In the genomic region with DNA sequence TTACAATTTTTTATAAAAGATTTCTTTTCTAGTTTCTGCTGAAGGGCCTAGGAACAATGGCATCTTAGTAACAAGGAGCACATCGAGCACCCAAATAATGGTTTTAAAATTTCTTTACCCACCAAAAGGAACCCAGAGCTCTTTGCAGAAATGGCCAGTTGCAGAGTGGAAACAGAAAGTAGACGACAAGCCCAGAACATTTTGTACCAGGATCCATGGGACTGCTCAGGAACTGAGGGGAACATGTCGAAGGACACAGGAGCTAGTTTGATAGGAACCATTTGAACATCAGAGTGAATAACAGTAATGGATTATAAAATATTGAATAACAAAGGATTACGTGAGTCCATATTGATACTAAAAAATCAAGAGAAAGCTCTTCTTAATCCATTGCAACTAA, we compare ENCODE assay signal across 34 cellular contexts.
"Had no signal": no experiment of that assay in that cellular context is flagged by ENCODE, and none has a peak within 500 bp of the region (broad histone marks: within the 10 kb centered on the region; RNA-seq: fewer than 3 reads in every experiment).

No MANE protein-coding gene starts in this region.

- FAIRE-seq: frontal cortex had no signal

- DNase-seq: activated CD4-positive, alpha-beta memory T cell treated with anti-CD3 and anti-CD28 coated beads, Interleukin-2, amount 10 ng/mL, durations not matched to agents 7 days and 5 days; activated CD4-positive, alpha-beta T cell treated with anti-CD3 and anti-CD28 coated beads for 1 hour; activated CD4-positive, alpha-beta T cell treated with anti-CD3 and anti-CD28 coated beads for 4 hours; activated CD4-positive, alpha-beta T cell treated with anti-CD3 and anti-CD28 coated beads, Interleukin-2, amount 10 ng/mL, durations not matched to agents 7 days and 5 days; activated CD4-positive, alpha-beta T cell treated with anti-CD3 and anti-CD28 coated beads, Interleukin-2, amount 50 U/mL, for 4 hours; activated CD8-positive, alpha-beta memory T cell treated with anti-CD3 and anti-CD28 coated beads, Interleukin-2, amount 50 U/mL, for 48 hours; activated effector memory CD4-positive, alpha-beta T cell treated with Interleukin-2 at 50 U/mL for 16 hours; activated gamma-delta T cell treated with Interleukin-2 at 50 U/mL for 16 hours; activated naive CD4-positive, alpha-beta T cell treated with anti-CD3 and anti-CD28 coated beads, Interleukin-2, amount 50 U/mL, for 16 hours; activated naive CD4-positive, alpha-beta T cell treated with Interleukin-2 at 50 U/mL for 16 hours; activated T-cell treated with anti-CD3 and anti-CD28 coated beads for 4 hours; activated T-cell treated with anti-CD3 and anti-CD28 coated beads, Interleukin-2, amount 50 U/mL, for 24 hours; adrenal gland; amygdala; aorta; central memory CD4-positive, alpha-beta T cell; cerebellar nuclear complex; dorsolateral prefrontal cortex; effector memory CD4-positive, alpha-beta T cell; endodermal cell; foreskin fibroblast; T-helper 1 cell; T-helper 17 cell; T1000 had no signal

- H3K27ac Mint-ChIP-seq: activated CD4-positive, alpha-beta memory T cell treated with anti-CD3 and anti-CD28 coated beads, Interleukin-2, amount 10 ng/mL, durations not matched to agents 7 days and 5 days; activated CD4-positive, alpha-beta T cell treated with anti-CD3 and anti-CD28 coated beads, Interleukin-2, amount 10 ng/mL, durations not matched to agents 7 days and 5 days; activated naive CD8-positive, alpha-beta T cell; activated T-cell treated with anti-CD3 and anti-CD28 coated beads, Interleukin-2, amount 50 U/mL, for 24 hours; activated T-helper 17 cell treated with anti-CD3 and anti-CD28 coated beads, Interleukin-2, amount 50 U/mL, for 72 hours; brain; dendritic cell treated with granulocyte-macrophage colony-stimulating factor and Interleukin-4, amounts not matched to agents 40 ng/mL and 50 ng/mL, for 4 days; endodermal cell; T-helper 17 cell; T-helper 2 cell treated with Interferon-gamma antibody and Interleukin-4, amounts not matched to agents 5 μg/mL and 100 μg/mL, for 36 hours had no signal

- H3K4me3 ChIP-seq: adrenal gland, breast epithelium, cardiac muscle cell, coronary artery, dorsolateral prefrontal cortex had no signal

- H3K4me3 Mint-ChIP-seq: activated CD4-positive, alpha-beta memory T cell treated with anti-CD3 and anti-CD28 coated beads, Interleukin-2, amount 10 ng/mL, durations not matched to agents 7 days and 5 days; activated CD4-positive, alpha-beta T cell treated with anti-CD3 and anti-CD28 coated beads, Interleukin-2, amount 10 ng/mL, durations not matched to agents 7 days and 5 days; activated naive CD8-positive, alpha-beta T cell; activated T-cell treated with anti-CD3 and anti-CD28 coated beads, Interleukin-2, amount 50 U/mL, for 24 hours; activated T-helper 17 cell treated with anti-CD3 and anti-CD28 coated beads, Interleukin-2, amount 50 U/mL, for 72 hours; brain; dendritic cell treated with granulocyte-macrophage colony-stimulating factor and Interleukin-4, amounts not matched to agents 40 ng/mL and 50 ng/mL, for 4 days; endodermal cell; T-helper 2 cell treated with Interferon-gamma antibody and Interleukin-4, amounts not matched to agents 5 μg/mL and 100 μg/mL, for 36 hours had no signal

- H3K27ac ChIP-seq: breast epithelium, cardiac muscle cell, coronary artery, dorsolateral prefrontal cortex had no signal

- H3K9me3 ChIP-seq: adrenal gland, breast epithelium had no signal

- H3K36me3 ChIP-seq: adrenal gland, breast epithelium, cardiac muscle cell had no signal

- H3K27me3 ChIP-seq: adrenal gland, breast epithelium, cardiac muscle cell, dorsolateral prefrontal cortex had no signal

- H3K27me3 Mint-ChIP-seq: activated CD4-positive, alpha-beta memory T cell treated with anti-CD3 and anti-CD28 coated beads, Interleukin-2, amount 10 ng/mL, durations not matched to agents 7 days and 5 days; activated CD4-positive, alpha-beta T cell treated with anti-CD3 and anti-CD28 coated beads, Interleukin-2, amount 10 ng/mL, durations not matched to agents 7 days and 5 days; activated naive CD8-positive, alpha-beta T cell; activated T-cell treated with anti-CD3 and anti-CD28 coated beads, Interleukin-2, amount 50 U/mL, for 24 hours; activated T-helper 17 cell treated with anti-CD3 and anti-CD28 coated beads, Interleukin-2, amount 50 U/mL, for 72 hours; brain; dendritic cell treated with granulocyte-macrophage colony-stimulating factor and Interleukin-4, amounts not matched to agents 40 ng/mL and 50 ng/mL, for 4 days; T-helper 17 cell had no signal

- ATAC-seq: activated T-helper 17 cell treated with anti-CD3 and anti-CD28 coated beads, Interleukin-2, amount 50 U/mL, for 72 hours; esophagus mucosa; T-helper 17 cell had no signal

- H3K9me3 Mint-ChIP-seq: activated CD4-positive, alpha-beta memory T cell treated with anti-CD3 and anti-CD28 coated beads, Interleukin-2, amount 10 ng/mL, durations not matched to agents 7 days and 5 days; activated CD4-positive, alpha-beta T cell treated with anti-CD3 and anti-CD28 coated beads, Interleukin-2, amount 10 ng/mL, durations not matched to agents 7 days and 5 days; activated T-cell treated with anti-CD3 and anti-CD28 coated beads, Interleukin-2, amount 50 U/mL, for 24 hours; activated T-helper 17 cell treated with anti-CD3 and anti-CD28 coated beads, Interleukin-2, amount 50 U/mL, for 72 hours; brain; dendritic cell treated with granulocyte-macrophage colony-stimulating factor and Interleukin-4, amounts not matched to agents 40 ng/mL and 50 ng/mL, for 4 days; endodermal cell; T-helper 2 cell treated with Interferon-gamma antibody and Interleukin-4, amounts not matched to agents 5 μg/mL and 100 μg/mL, for 36 hours had no signal
